14 cellular contexts compared by ENCODE assay signal in genomic region chr18:59898093-59898492, GRCh38. TPM values are rescaled to one million over a fixed set of nuclear protein-coding genes. Genes with fewer than 3 reads are reported as not detected.
DNase-seq lines count a peak whose midpoint lies in the region; ATAC-seq and TF ChIP-seq lines count a peak whose summit lies in the region.
"Had no signal": no experiment of that assay in that cellular context is flagged by ENCODE, and none has a peak within 500 bp of the region (broad histone marks: within the 10 kb centered on the region; RNA-seq: fewer than 3 reads in every experiment).

No MANE protein-coding gene starts in this region.

- no peak overlapping the region for H3K27ac Mint-ChIP-seq in activated T-helper 2 cell treated with anti-CD3 and anti-CD28 coated beads, Interferon-gamma antibody, Interleukin-2, Interleukin-4, amounts not matched to agents 10 μg/mL and 5 μg/mL and 100 μg/mL, durations not matched to agents 14 hours and 24 hours and 36 hours
- no peak overlapping the region for H3K27ac Mint-ChIP-seq in mesothelial cell of epicardium

- H3K27me3 Mint-ChIP-seq in activated T-helper 2 cell treated with anti-CD3 and anti-CD28 coated beads, Interferon-gamma antibody, Interleukin-2, Interleukin-4, amounts not matched to agents 10 μg/mL and 5 μg/mL and 100 μg/mL, durations not matched to agents 14 hours and 24 hours and 36 hours (ENCODE audit: low read depth) = no peaks in the 10 kb centered on the region
- peaks cover 72% of the 10 kb centered on the region for H3K27me3 Mint-ChIP-seq in mesothelial cell of epicardium (ENCODE audit: low read depth)

- DNase-seq in DMS53 (lab: John Stamatoyannopoulos, UW) (peak; percentile 21), DMS53 treated with DMSO at 0.1 percent for 48 hours (lab: John Stamatoyannopoulos, UW; ENCODE audit: unreplicated experiment) (no peak), mesothelial cell of epicardium (ENCODE audit: low spot score in 2 of 2, unreplicated experiment in 2 of 2) (no peak), Right ventricle myocardium inferior (ENCODE audit: missing footprints) (no peak), middle frontal gyrus (ENCODE audit: extremely low spot score, low spot score) (no peak), tibial artery (no peak)
- no peak for DNase-seq in activated T-helper 2 cell treated with anti-CD3 and anti-CD28 coated beads, Interferon-gamma antibody, Interleukin-2, Interleukin-4, amounts not matched to agents 10 μg/mL and 5 μg/mL and 100 μg/mL, durations not matched to agents 14 hours and 24 hours and 36 hours (ENCODE audit: low spot score)
- DNase-seq: NCI-H2171 had no signal

- TF ChIP-seq CTCF in HEK293 (tag by site-specific recombination; IDR thresholded peaks at IDR 0.05) = no peak
- no peak for TF ChIP-seq CTCF in mesothelial cell of epicardium (IDR thresholded peaks at IDR 0.05; ENCODE audit: unreplicated experiment)
- no peak for TF ChIP-seq CTCF in tibial artery (IDR thresholded peaks at IDR 0.05)

- POLR2A ChIA-PET in HEK293 (lab: Yijun Ruan, JAX) = interaction anchor here (3.1 kb wide), 1 partner anchor 15 kb away, joined by 69 read pairs; no protein-coding TSS in a partner anchor

- peaks cover 34% of the 10 kb centered on the region for H3K4me1 Mint-ChIP-seq in activated T-helper 2 cell treated with anti-CD3 and anti-CD28 coated beads, Interferon-gamma antibody, Interleukin-2, Interleukin-4, amounts not matched to agents 10 μg/mL and 5 μg/mL and 100 μg/mL, durations not matched to agents 14 hours and 24 hours and 36 hours (ENCODE audit: low read depth)
- H3K4me1 Mint-ChIP-seq in mesothelial cell of epicardium = peaks cover 16% of the 10 kb centered on the region

- H3K4me1 ChIP-seq in HEK293 (ENCODE audit: control insufficient read depth, insufficient read depth, low read length) = peaks cover 15% of the 10 kb centered on the region
- H3K4me1 ChIP-seq in tibial artery = peaks cover 0 to 18% (median 9%) of the 10 kb centered on the region in 4 donors
- H3K4me1 ChIP-seq: parathyroid adenoma had no signal

- H3K27ac ChIP-seq in HEK293 (ENCODE audit: extremely low read depth, low read depth, low read length) (0 out of 2 replicates have a peak overlapping the region, but pooled peaks have one; percentile 96), tibial artery (no peak overlapping the region)
- H3K27ac ChIP-seq: HL-60, parathyroid adenoma, tibial nerve had no signal

- H3K9me3 ChIP-seq in HEK293 (ENCODE audit: control insufficient read depth, insufficient read depth, low read depth, low read length) = no peaks in the 10 kb centered on the region
- H3K9me3 ChIP-seq in tibial artery = no peaks in the 10 kb centered on the region
- H3K9me3 ChIP-seq: tibial nerve had no signal

- peaks cover 12 to 29% of the 10 kb centered on the region in 2 experiments; a peak in 2 of 3 replicates for H3K36me3 ChIP-seq in HEK293 (ENCODE audit: control insufficient read depth in 2 of 2, insufficient read depth in 1 of 2, low read length in 2 of 2)
- no peaks in the 10 kb centered on the region for H3K36me3 ChIP-seq in tibial artery
- H3K36me3 ChIP-seq: tibial nerve had no signal

- peaks cover 0 to 29% of the 10 kb centered on the region in 2 donors for H3K27me3 ChIP-seq in tibial artery

- H3K4me3 ChIP-seq in HEK293 (ENCODE audit: low read depth, low read length) = no peak overlapping the region
- H3K4me3 ChIP-seq in tibial artery = no peak overlapping the region
- H3K4me3 ChIP-seq: tibial nerve had no signal

- CTCF ChIA-PET in HEK293 (lab: Yijun Ruan, JAX) = no interaction called here

- peak overlapping the region; percentile 96 for H3K4me3 Mint-ChIP-seq in activated T-helper 2 cell treated with anti-CD3 and anti-CD28 coated beads, Interferon-gamma antibody, Interleukin-2, Interleukin-4, amounts not matched to agents 10 μg/mL and 5 μg/mL and 100 μg/mL, durations not matched to agents 14 hours and 24 hours and 36 hours (ENCODE audit: low read depth)
- peak overlapping the region; percentile 81 for H3K4me3 Mint-ChIP-seq in mesothelial cell of epicardium

- intact Hi-C loops in activated T-helper 2 cell treated with anti-CD3 and anti-CD28 coated beads, Interferon-gamma antibody, Interleukin-2, Interleukin-4, amounts not matched to agents 10 μg/mL and 5 μg/mL and 100 μg/mL, durations not matched to agents 14 hours and 24 hours and 36 hours (cut with micrococcal nuclease) = no loop called here
- intact Hi-C loops in Right ventricle myocardium inferior (cut with DNase I) (no loop called here), tibial artery (cut with DNase I; ENCODE audit: low total_unique reads) (no loop called here)

- no peaks in the 10 kb centered on the region for H3K9me3 Mint-ChIP-seq in activated T-helper 2 cell treated with anti-CD3 and anti-CD28 coated beads, Interferon-gamma antibody, Interleukin-2, Interleukin-4, amounts not matched to agents 10 μg/mL and 5 μg/mL and 100 μg/mL, durations not matched to agents 14 hours and 24 hours and 36 hours
- no peaks in the 10 kb centered on the region for H3K9me3 Mint-ChIP-seq in mesothelial cell of epicardium
- H3K9me3 Mint-ChIP-seq: activated naive CD4-positive, alpha-beta T cell treated with anti-CD3 and anti-CD28 coated beads, Interleukin-2, amount 50 U/mL, for 72 hours had no signal

- no peak for ATAC-seq in Right ventricle myocardium inferior
- ATAC-seq: activated naive CD4-positive, alpha-beta T cell treated with anti-CD3 and anti-CD28 coated beads, Interleukin-2, amount 50 U/mL, for 72 hours; Panc1 had no signal

- H3K36me3 Mint-ChIP-seq in activated T-helper 2 cell treated with anti-CD3 and anti-CD28 coated beads, Interferon-gamma antibody, Interleukin-2, Interleukin-4, amounts not matched to agents 10 μg/mL and 5 μg/mL and 100 μg/mL, durations not matched to agents 14 hours and 24 hours and 36 hours (ENCODE audit: low read depth) = peaks cover 33% of the 10 kb centered on the region
- H3K36me3 Mint-ChIP-seq in mesothelial cell of epicardium = peaks cover 5% of the 10 kb centered on the region

TF ChIP-seq in HEK293, 187 proteins besides CTCF, POLR2A, EP300 and RAD21:
- 0 out of 2 replicates have a peak, but pooled peaks have one; percentile 43 for TF ChIP-seq WT1 (tag by site-specific recombination; IDR thresholded peaks at IDR 0.05)
- TF ChIP-seq ZNF610 (tag by site-specific recombination; IDR thresholded peaks at IDR 0.05; ENCODE audit: borderline replicate concordance) = no peak
- peak; percentile 84 for TF ChIP-seq OSR2 (tag by site-specific recombination; IDR thresholded peaks at IDR 0.05)
- peak; percentile 76 for TF ChIP-seq FEZF1 (tag by site-specific recombination; IDR thresholded peaks at IDR 0.05)
- peak; percentile 61; the same call in 1 of the 2 replicates for TF ChIP-seq IKZF3 (tag by site-specific recombination; IDR thresholded peaks at IDR 0.05)
- TF ChIP-seq ZNF76 (tag by site-specific recombination; IDR thresholded peaks at IDR 0.05; ENCODE audit: borderline replicate concordance, low read depth) = no peak
- TF ChIP-seq KLF1 (tag by site-specific recombination; IDR thresholded peaks at IDR 0.05) = peak; percentile 70
- TF ChIP-seq ZNF561 (tag by site-specific recombination; IDR thresholded peaks at IDR 0.05; ENCODE audit: borderline replicate concordance) = 0 out of 2 replicates have a peak, but pooled peaks have one; percentile 41
- 0 out of 2 replicates have a peak, but pooled peaks have one; percentile 15 for TF ChIP-seq ZNF629 (tag by site-specific recombination; IDR thresholded peaks at IDR 0.05)
- TF ChIP-seq ZNF362 (tag by site-specific recombination; IDR thresholded peaks at IDR 0.05) = no peak
- TF ChIP-seq ZNF404 (tag by site-specific recombination; IDR thresholded peaks at IDR 0.05) = no peak
- peak; percentile 28; the same call in 1 of the 2 replicates for TF ChIP-seq ZNF394 (tag by site-specific recombination; IDR thresholded peaks at IDR 0.05; ENCODE audit: borderline replicate concordance)
- TF ChIP-seq ZIC2 (tag by site-specific recombination; IDR thresholded peaks at IDR 0.05) = peak; percentile 93

RNA-seq across cellular contexts. Expression of gene PMAIP1, which starts 1.7 kb away (rescaled TPM):
- 41.8 and 42.0 TPM in 2 replicates for total RNA-seq in activated T-helper 2 cell treated with anti-CD3 and anti-CD28 coated beads, Interferon-gamma antibody, Interleukin-2, Interleukin-4, amounts not matched to agents 10 μg/mL and 5 μg/mL and 100 μg/mL, durations not matched to agents 14 hours and 24 hours and 36 hours
- total RNA-seq in mesothelial cell of epicardium = 7.6 to 10.9 TPM (median 9.9 TPM) in 3 replicates
- total RNA-seq in Right ventricle myocardium inferior = 0.49 TPM
